ENCODE assay signal across 26 cellular contexts in genomic region chr9:113389451-113389850, GRCh38. TPM values are rescaled to one million over a fixed set of nuclear protein-coding genes. Genes with fewer than 3 reads are reported as not detected.
"Had no signal": no experiment of that assay in that cellular context is flagged by ENCODE, and none has a peak within 500 bp of the region (broad histone marks: within the 10 kb centered on the region; RNA-seq: fewer than 3 reads in every experiment).

No MANE protein-coding gene starts in this region.

- ATAC-seq: effector memory CD8-positive, alpha-beta T cell; left cardiac atrium; naive thymus-derived CD4-positive, alpha-beta T cell; sciatic nerve; stimulated activated effector memory CD8-positive, alpha-beta T cell treated with anti-CD3 and anti-CD28 coated beads, Interleukin-12 subunit alpha, Interleukin-12 subunit beta, amount 100 ng/mL, for 72 hours had no signal

- H3K27me3 Mint-ChIP-seq: effector memory CD8-positive, alpha-beta T cell; memory B cell; naive thymus-derived CD4-positive, alpha-beta T cell had no signal

- H3K9me3 Mint-ChIP-seq: effector memory CD8-positive, alpha-beta T cell; memory B cell; naive thymus-derived CD4-positive, alpha-beta T cell; nephron; neural progenitor cell; stimulated activated effector memory CD8-positive, alpha-beta T cell treated with anti-CD3 and anti-CD28 coated beads, Interleukin-12 subunit alpha, Interleukin-12 subunit beta, amount 100 ng/mL, for 72 hours had no signal

- H3K27me3 ChIP-seq: esophagus squamous epithelium, heart right ventricle, neural progenitor cell, suprapubic skin had no signal

- H3K4me3 Mint-ChIP-seq: effector memory CD8-positive, alpha-beta T cell; memory B cell; naive thymus-derived CD4-positive, alpha-beta T cell; nephron; neural progenitor cell; stimulated activated effector memory CD8-positive, alpha-beta T cell treated with anti-CD3 and anti-CD28 coated beads, Interleukin-12 subunit alpha, Interleukin-12 subunit beta, amount 100 ng/mL, for 72 hours had no signal

- DNase-seq: cortex of kidney; effector memory CD8-positive, alpha-beta T cell; erythroblast; esophagus squamous epithelium; foreskin melanocyte; glutamatergic neuron; heart right ventricle; hippocampal formation; left cardiac atrium; left ventricle myocardium inferior; naive thymus-derived CD4-positive, alpha-beta T cell; stimulated activated CD4-positive, alpha-beta T cell treated with anti-CD3 and anti-CD28 coated beads, Interleukin-12 subunit alpha, Interleukin-12 subunit beta, amount 100 ng/mL, for 4 hours; stimulated activated CD4-positive, alpha-beta T cell treated with anti-CD3 and anti-CD28 coated beads, Interleukin-1b, Interleukin-23, amount 100 ng/mL, for 48 hours; stimulated activated CD4-positive, alpha-beta T cell treated with anti-CD3 and anti-CD28 coated beads, Interleukin-4, amount 100 ng/mL, for 24 hours; stimulated activated naive CD4-positive, alpha-beta T cell treated with Interleukin-2 at 50 U/mL for 16 hours; trophoblast cell had no signal

- H3K9me3 ChIP-seq: esophagus squamous epithelium, heart right ventricle, left ventricle myocardium inferior, suprapubic skin had no signal

- H3K27ac Mint-ChIP-seq: effector memory CD8-positive, alpha-beta T cell; memory B cell; naive thymus-derived CD4-positive, alpha-beta T cell; neural progenitor cell; stimulated activated effector memory CD8-positive, alpha-beta T cell treated with anti-CD3 and anti-CD28 coated beads, Interleukin-12 subunit alpha, Interleukin-12 subunit beta, amount 100 ng/mL, for 72 hours had no signal

- H3K4me3 ChIP-seq: esophagus squamous epithelium, heart right ventricle, left ventricle myocardium inferior, lung, neural progenitor cell, smooth muscle cell, suprapubic skin had no signal

- H3K27ac ChIP-seq: esophagus squamous epithelium, heart right ventricle, left ventricle myocardium inferior, neural progenitor cell, suprapubic skin had no signal

- H3K4me1 Mint-ChIP-seq: memory B cell; nephron; neural progenitor cell; stimulated activated effector memory CD8-positive, alpha-beta T cell treated with anti-CD3 and anti-CD28 coated beads, Interleukin-12 subunit alpha, Interleukin-12 subunit beta, amount 100 ng/mL, for 72 hours had no signal

- H3K4me1 ChIP-seq: heart right ventricle, left ventricle myocardium inferior, neural progenitor cell, suprapubic skin had no signal

- H3K36me3 ChIP-seq: neural progenitor cell had no signal

RNA-seq across cellular contexts. Expression of gene BSPRY, which starts 40.1 kb away (rescaled TPM):
- total RNA-seq: dermis microvascular lymphatic vessel endothelial cell, osteoblast had no signal
